In genomic region chr5:64814073-64814472, GRCh38 we compare ENCODE assay signal across 1 cellular context.
TF ChIP-seq lines count a peak whose summit lies in the region.

No MANE protein-coding gene starts in this region.

TF ChIP-seq in IMR-90, 13 proteins besides CTCF, POLR2A, EP300 and RAD21 (continued from another document):
- TF ChIP-seq BHLHE40 (IDR thresholded peaks at IDR 0.05; ENCODE audit: low read depth, low read length) = no peak
